In the genomic region with DNA sequence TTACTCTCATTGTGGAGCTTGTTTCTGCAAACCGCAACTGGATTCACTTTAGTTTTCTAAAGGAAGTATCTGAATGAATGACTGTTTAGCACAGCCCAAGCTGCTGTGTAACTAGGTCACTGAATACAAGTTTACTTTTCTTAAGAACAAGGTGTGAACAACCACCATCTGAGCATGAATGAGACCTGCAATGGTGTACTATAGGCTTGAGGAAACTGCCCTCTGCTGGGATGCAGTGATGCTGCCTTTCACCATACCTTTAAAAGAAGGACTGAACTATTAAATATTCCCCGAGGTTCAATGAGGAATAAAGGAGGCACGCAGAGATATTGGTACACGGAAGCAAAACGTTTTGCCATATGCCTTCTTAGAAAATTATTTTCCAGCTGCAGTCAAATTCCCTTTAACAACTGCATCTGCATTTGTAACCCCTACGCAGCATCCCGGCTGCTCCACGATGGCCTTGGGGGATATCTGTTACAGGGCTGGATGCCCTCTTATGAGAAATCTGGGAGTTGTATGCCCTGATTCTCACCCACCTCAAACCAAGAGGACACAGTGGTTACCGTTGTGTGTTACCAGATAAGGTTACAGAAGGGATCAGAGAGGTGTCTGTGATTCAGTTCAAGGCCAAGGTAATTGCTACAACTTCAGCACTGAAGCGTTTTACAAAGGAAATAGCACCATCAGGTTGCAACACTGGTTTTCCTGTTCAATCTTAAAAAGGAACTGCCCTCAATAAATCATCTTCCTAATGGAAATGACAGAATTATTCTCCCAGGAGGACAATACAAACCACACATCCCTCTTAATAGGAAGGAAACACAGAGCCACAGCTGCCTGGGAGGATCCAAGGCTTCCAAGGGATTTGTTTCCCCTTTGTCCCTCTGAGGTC, we compare ENCODE assay signal across 8 cellular contexts.
DNase-seq lines count a peak whose midpoint lies in the region; ATAC-seq and TF ChIP-seq lines count a peak whose summit lies in the region.

No MANE protein-coding gene starts in this region.

- no peaks in the 10 kb centered on the region for H3K27me3 Mint-ChIP-seq in activated T-cell treated with anti-CD3 and anti-CD28 coated beads, Interleukin-2, amount 50 U/mL, for 24 hours

- H3K4me3 ChIP-seq in fibroblast of mammary gland (ENCODE audit: control insufficient read depth, low read depth, low read length) (no peak overlapping the region), retinal pigment epithelial cell (ENCODE audit: low read length) (no peak overlapping the region)

- ATAC-seq in GM18858 (IDR thresholded peaks at IDR 0.05; ENCODE audit: unreplicated experiment) = peak; percentile 35
- no peak for ATAC-seq in HG02938 (IDR thresholded peaks at IDR 0.05; ENCODE audit: unreplicated experiment)
- ATAC-seq in HG03159 (IDR thresholded peaks at IDR 0.05; ENCODE audit: unreplicated experiment) = no peak
- ATAC-seq in HG02973 (IDR thresholded peaks at IDR 0.05; ENCODE audit: unreplicated experiment) = no peak

- no peak overlapping the region for H3K4me3 Mint-ChIP-seq in activated T-cell treated with anti-CD3 and anti-CD28 coated beads, Interleukin-2, amount 50 U/mL, for 24 hours

- H3K4me1 Mint-ChIP-seq in activated T-cell treated with anti-CD3 and anti-CD28 coated beads, Interleukin-2, amount 50 U/mL, for 24 hours (ENCODE audit: low read depth) = peaks cover 4% of the 10 kb centered on the region

- no peak overlapping the region for H3K27ac Mint-ChIP-seq in activated T-cell treated with anti-CD3 and anti-CD28 coated beads, Interleukin-2, amount 50 U/mL, for 24 hours

- DNase-seq in NCI-H82 (lab: John Stamatoyannopoulos, UW) (peak; percentile 62), fibroblast of mammary gland (ENCODE audit: low read depth) (peak; percentile 82), retinal pigment epithelial cell (ENCODE audit: low read depth) (no peak)
- DNase-seq in activated T-cell treated with anti-CD3 and anti-CD28 coated beads, Interleukin-2, amount 50 U/mL, for 24 hours = no peak

- TF ChIP-seq CTCF in fibroblast of mammary gland (conservative IDR thresholded peaks at IDR 0.05; ENCODE audit: control insufficient read depth, insufficient read depth, low read depth, low read length) (peak; percentile 75), retinal pigment epithelial cell (conservative IDR thresholded peaks at IDR 0.05; ENCODE audit: low read depth, low read length) (peak; percentile 52)

- H3K36me3 Mint-ChIP-seq in activated T-cell treated with anti-CD3 and anti-CD28 coated beads, Interleukin-2, amount 50 U/mL, for 24 hours (ENCODE audit: low read depth) = no peaks in the 10 kb centered on the region

- H3K9me3 Mint-ChIP-seq in activated T-cell treated with anti-CD3 and anti-CD28 coated beads, Interleukin-2, amount 50 U/mL, for 24 hours = no peaks in the 10 kb centered on the region

Comparison
In these comparisons a context has a peak if more than half of its experiments do, and no peak if none do; other contexts are left out.
1. DNase-seq: peak in NCI-H82 (single experiment) and fibroblast of mammary gland (single experiment); none in retinal pigment epithelial cell (single experiment) and activated T-cell treated with anti-CD3 and anti-CD28 coated beads, Interleukin-2, amount 50 U/mL, for 24 hours (single experiment).